In the genomic region with DNA sequence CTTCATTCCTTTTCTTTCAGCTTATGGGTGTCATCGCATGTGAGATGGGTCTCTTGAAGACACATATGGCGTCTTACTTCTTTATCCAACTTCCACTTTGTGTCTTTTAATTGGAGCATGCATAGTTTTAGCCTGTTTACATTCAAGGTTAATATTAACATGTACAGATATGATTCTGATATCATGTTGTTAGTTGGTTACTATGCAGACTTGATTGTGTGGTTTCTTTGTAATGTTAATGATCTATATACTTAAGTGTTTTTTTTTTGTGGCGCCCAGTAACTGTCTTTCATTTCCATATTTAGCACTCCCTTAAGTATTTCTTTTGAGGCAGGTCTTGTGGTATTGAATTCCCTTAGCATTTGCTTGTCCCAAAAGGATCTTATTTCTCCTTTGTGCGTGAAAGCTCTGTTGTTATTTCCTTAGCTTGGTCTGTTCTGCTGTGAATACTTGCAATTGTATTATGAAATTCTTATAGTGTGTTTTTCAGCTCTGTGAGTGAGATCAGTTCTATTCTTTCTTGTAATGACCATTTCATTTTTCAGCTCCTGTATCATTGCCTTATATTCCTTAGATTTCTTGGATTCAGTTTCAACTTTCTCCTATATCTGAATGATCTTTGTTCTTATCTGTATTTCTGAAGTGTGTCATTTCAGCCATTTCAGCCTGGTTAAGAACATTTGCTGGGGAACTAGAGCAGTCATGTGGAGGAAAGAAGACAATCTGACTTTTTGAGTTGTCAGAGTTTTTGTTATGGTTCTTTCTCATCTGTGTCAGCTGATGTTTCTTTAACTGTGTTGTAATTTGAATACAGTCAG, we compare ENCODE assay signal across 20 cellular contexts.
"Had no signal": no experiment of that assay in that cellular context is flagged by ENCODE, and none has a peak within 500 bp of the region (broad histone marks: within the 10 kb centered on the region; RNA-seq: fewer than 3 reads in every experiment).

No MANE protein-coding gene starts in this region.

- DNase-seq: activated B cell treated with CpG ODN at 0.5 μM for 24 hours; activated CD4-positive, alpha-beta memory T cell treated with anti-CD3 and anti-CD28 coated beads for 36 hours; activated CD4-positive, alpha-beta T cell treated with anti-CD3 and anti-CD28 coated beads for 1 hour; activated CD4-positive, alpha-beta T cell treated with anti-CD3 and anti-CD28 coated beads, Interleukin-2, amount 10 ng/mL, durations not matched to agents 24 days and 14 days; activated CD8-positive, alpha-beta memory T cell treated with anti-CD3 and anti-CD28 coated beads for 24 hours; activated effector memory CD4-positive, alpha-beta T cell treated with anti-CD3 and anti-CD28 coated beads, Interleukin-2, amount 50 U/mL, for 16 hours; activated naive CD4-positive, alpha-beta T cell treated with Interleukin-2 at 50 U/mL for 16 hours; activated T-cell treated with anti-CD3 and anti-CD28 coated beads, Interleukin-2, amount 50 U/mL, for 4 hours; amygdala; MM.1S; NCI-H1105 treated with DMSO at 0.1 percent for 48 hours; NCI-H1436 treated with DMSO at 0.1 percent for 48 hours; NCI-H187 treated with DMSO at 0.1 percent for 48 hours; NCI-H2081 treated with DMSO at 0.1 percent for 48 hours; NCI-H510A treated with DMSO at 0.1 percent for 48 hours; PC-3; SHP77; T-helper 17 cell; T1000 had no signal

- H3K27me3 ChIP-seq: SJSA1 had no signal

- H3K27ac ChIP-seq: SJSA1 had no signal

- ATAC-seq: activated T-cell treated with anti-CD3 and anti-CD28 coated beads, Interleukin-2, amount 50 U/mL, for 4 hours; PC-3; T-helper 17 cell had no signal

- H3K4me3 ChIP-seq: SJSA1 had no signal

- H3K9me3 ChIP-seq: SJSA1 had no signal

- H3K36me3 ChIP-seq: SJSA1 had no signal
